20 cellular contexts compared by ENCODE assay signal in the genomic region with DNA sequence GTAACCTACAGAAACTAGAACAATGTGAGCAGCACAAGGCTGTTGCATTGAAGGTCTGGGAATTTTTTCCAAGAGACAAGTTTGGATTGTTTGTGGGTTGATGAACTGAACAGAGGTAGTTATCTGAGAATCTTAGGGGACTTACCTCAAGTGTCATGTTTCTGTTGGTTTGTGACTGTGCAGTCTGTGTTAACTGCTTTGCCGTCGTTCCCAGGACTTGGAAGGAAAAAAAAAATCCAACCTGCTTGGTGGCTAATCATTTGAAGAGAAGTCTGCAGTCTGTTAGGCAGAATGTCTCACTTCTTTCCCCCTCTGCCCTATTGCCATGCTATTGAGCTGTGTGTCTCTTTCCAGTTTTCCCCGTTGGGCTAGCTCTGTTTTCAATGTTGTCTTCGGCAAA.
A peak's percentile ranks its signal among the peaks of the same experiment; 100 is the strongest.
DNase-seq lines count a peak whose midpoint lies in the region; ATAC-seq lines count a peak whose summit lies in the region.
"Had no signal": no experiment of that assay in that cellular context is flagged by ENCODE, and none has a peak within 500 bp of the region (broad histone marks: within the 10 kb centered on the region; RNA-seq: fewer than 3 reads in every experiment).

No MANE protein-coding gene starts in this region.

- no peaks in the 10 kb centered on the region for H3K27me3 Mint-ChIP-seq in activated naive CD4-positive, alpha-beta T cell treated with anti-CD3 and anti-CD28 coated beads, Interleukin-2, amount 50 U/mL, for 24 hours
- no peaks in the 10 kb centered on the region for H3K27me3 Mint-ChIP-seq in central memory CD8-positive, alpha-beta T cell

- H3K4me1 ChIP-seq in Karpas-422 (ENCODE audit: low read length) = peaks cover 86% of the 10 kb centered on the region
- H3K4me1 ChIP-seq: foreskin keratinocyte had no signal

- peak overlapping the region; percentile 74 for H3K9ac ChIP-seq in Karpas-422 (ENCODE audit: low read length)

- no peak for DNase-seq in activated naive CD4-positive, alpha-beta T cell treated with Interleukin-2 at 50 U/mL for 16 hours
- DNase-seq in Karpas-422 (no peak), Kasumi-1 (lab: John Stamatoyannopoulos, UW) (no peak), NCI-H1105 (lab: John Stamatoyannopoulos, UW) (no peak), SK-N-DZ (ENCODE audit: low spot score) (no peak)
- DNase-seq in central memory CD8-positive, alpha-beta T cell (ENCODE audit: low spot score in 2 of 2) = no peak
- no peak for DNase-seq in stimulated activated effector memory CD8-positive, alpha-beta T cell treated with anti-CD3 and anti-CD28 coated beads, Interleukin-12 subunit alpha, Interleukin-12 subunit beta, amount 100 ng/mL, for 72 hours (ENCODE audit: low spot score in 2 of 2)
- DNase-seq: activated CD4-positive, CD25-positive, alpha-beta regulatory T cell; activated CD8-positive, alpha-beta memory T cell treated with anti-CD3 and anti-CD28 coated beads for 24 hours; amygdala; CD8-positive, alpha-beta memory T cell; foreskin keratinocyte; GOT3; hypothalamus; mesenchymal stem cell; NCI-H82; spleen; stimulated activated CD4-positive, alpha-beta T cell treated with anti-CD3 and anti-CD28 coated beads, Interleukin-4, amount 100 ng/mL, for 4 hours had no signal

- peak overlapping the region; percentile 92 for H3K27ac Mint-ChIP-seq in activated naive CD4-positive, alpha-beta T cell treated with anti-CD3 and anti-CD28 coated beads, Interleukin-2, amount 50 U/mL, for 24 hours
- H3K27ac Mint-ChIP-seq in central memory CD8-positive, alpha-beta T cell (ENCODE audit: low read depth) = peak overlapping the region; percentile 47
- H3K27ac Mint-ChIP-seq in stimulated activated effector memory CD8-positive, alpha-beta T cell treated with anti-CD3 and anti-CD28 coated beads, Interleukin-12 subunit alpha, Interleukin-12 subunit beta, amount 100 ng/mL, for 72 hours = peak overlapping the region; percentile 35

- H3K4me1 Mint-ChIP-seq in activated naive CD4-positive, alpha-beta T cell treated with anti-CD3 and anti-CD28 coated beads, Interleukin-2, amount 50 U/mL, for 24 hours = peaks cover 54% of the 10 kb centered on the region
- H3K4me1 Mint-ChIP-seq in central memory CD8-positive, alpha-beta T cell = peaks cover 21% of the 10 kb centered on the region
- peaks cover 34% of the 10 kb centered on the region for H3K4me1 Mint-ChIP-seq in stimulated activated effector memory CD8-positive, alpha-beta T cell treated with anti-CD3 and anti-CD28 coated beads, Interleukin-12 subunit alpha, Interleukin-12 subunit beta, amount 100 ng/mL, for 72 hours

- H3K27ac ChIP-seq in Karpas-422 (ENCODE audit: low read length) = peak overlapping the region; percentile 100
- H3K27ac ChIP-seq: cardiac muscle cell, foreskin keratinocyte had no signal

- H3K4me2 ChIP-seq in Karpas-422 (ENCODE audit: low read depth, low read length, poor library complexity, severe bottlenecking) = peak overlapping the region; percentile 66

- H3K9me2 ChIP-seq in Karpas-422 (replicated peaks; ENCODE audit: insufficient read depth, low read length) = no peaks in the 10 kb centered on the region

- H3K79me2 ChIP-seq in Karpas-422 (ENCODE audit: low read length) = no peaks in the 10 kb centered on the region

- no peaks in the 10 kb centered on the region for H3K9me3 Mint-ChIP-seq in activated naive CD4-positive, alpha-beta T cell treated with anti-CD3 and anti-CD28 coated beads, Interleukin-2, amount 50 U/mL, for 24 hours
- H3K9me3 Mint-ChIP-seq in central memory CD8-positive, alpha-beta T cell = no peaks in the 10 kb centered on the region
- H3K9me3 Mint-ChIP-seq in stimulated activated effector memory CD8-positive, alpha-beta T cell treated with anti-CD3 and anti-CD28 coated beads, Interleukin-12 subunit alpha, Interleukin-12 subunit beta, amount 100 ng/mL, for 72 hours = no peaks in the 10 kb centered on the region
- H3K9me3 Mint-ChIP-seq: CD8-positive, alpha-beta memory T cell had no signal

- ATAC-seq in central memory CD8-positive, alpha-beta T cell (replicated peaks; ENCODE audit: extremely low read depth, poor library complexity, severe bottlenecking) = no peak
- ATAC-seq in stimulated activated effector memory CD8-positive, alpha-beta T cell treated with anti-CD3 and anti-CD28 coated beads, Interleukin-12 subunit alpha, Interleukin-12 subunit beta, amount 100 ng/mL, for 72 hours = no peak
- ATAC-seq: foreskin keratinocyte had no signal

- H4K20me1 ChIP-seq in Karpas-422 (ENCODE audit: insufficient read depth, low read depth, low read length) = no peaks in the 10 kb centered on the region

- H3K36me3 ChIP-seq in Karpas-422 (ENCODE audit: insufficient read depth, low read length) = no peaks in the 10 kb centered on the region
- H3K36me3 ChIP-seq: cardiac muscle cell, spleen had no signal

- no peaks in the 10 kb centered on the region for H3K36me3 Mint-ChIP-seq in activated naive CD4-positive, alpha-beta T cell treated with anti-CD3 and anti-CD28 coated beads, Interleukin-2, amount 50 U/mL, for 24 hours
- no peaks in the 10 kb centered on the region for H3K36me3 Mint-ChIP-seq in central memory CD8-positive, alpha-beta T cell (ENCODE audit: insufficient read depth)
- H3K36me3 Mint-ChIP-seq in stimulated activated effector memory CD8-positive, alpha-beta T cell treated with anti-CD3 and anti-CD28 coated beads, Interleukin-12 subunit alpha, Interleukin-12 subunit beta, amount 100 ng/mL, for 72 hours = no peaks in the 10 kb centered on the region

- H3K4me3 ChIP-seq in Karpas-422 (ENCODE audit: low read length) = peak overlapping the region; percentile 54
- H3K4me3 ChIP-seq: cardiac muscle cell, spleen had no signal

- no peaks in the 10 kb centered on the region for H3K27me3 ChIP-seq in Karpas-422 (ENCODE audit: low read length)
- H3K27me3 ChIP-seq: cardiac muscle cell, spleen had no signal

- no peak overlapping the region for H2AFZ ChIP-seq in Karpas-422 (ENCODE audit: low read length)

- no peak overlapping the region for H3K4me3 Mint-ChIP-seq in activated naive CD4-positive, alpha-beta T cell treated with anti-CD3 and anti-CD28 coated beads, Interleukin-2, amount 50 U/mL, for 24 hours
- no peak overlapping the region for H3K4me3 Mint-ChIP-seq in central memory CD8-positive, alpha-beta T cell
- H3K4me3 Mint-ChIP-seq in stimulated activated effector memory CD8-positive, alpha-beta T cell treated with anti-CD3 and anti-CD28 coated beads, Interleukin-12 subunit alpha, Interleukin-12 subunit beta, amount 100 ng/mL, for 72 hours = no peak overlapping the region

- H3K9me3 ChIP-seq in Karpas-422 (ENCODE audit: low read length) = no peaks in the 10 kb centered on the region
- H3K9me3 ChIP-seq: spleen had no signal

Comparison
In these comparisons a context has a peak if more than half of its experiments do, and no peak if none do; other contexts are left out.
1. H3K27ac Mint-ChIP-seq: peak in every context shown above with its lines; median percentile 92 in activated naive CD4-positive, alpha-beta T cell treated with anti-CD3 and anti-CD28 coated beads, Interleukin-2, amount 50 U/mL, for 24 hours; 47 in central memory CD8-positive, alpha-beta T cell; 35 in stimulated activated effector memory CD8-positive, alpha-beta T cell treated with anti-CD3 and anti-CD28 coated beads, Interleukin-12 subunit alpha, Interleukin-12 subunit beta, amount 100 ng/mL, for 72 hours.